In genomic region chr1:21577933-21578332, GRCh38 we compare ENCODE assay signal across 18 cellular contexts.
DNase-seq lines count a peak whose midpoint lies in the region; ATAC-seq lines count a peak whose summit lies in the region.
"Had no signal": no experiment of that assay in that cellular context is flagged by ENCODE, and none has a peak within 500 bp of the region (broad histone marks: within the 10 kb centered on the region; RNA-seq: fewer than 3 reads in every experiment).

No MANE protein-coding gene starts in this region.

- H2AFZ ChIP-seq in mesenchymal stem cell (ENCODE audit: low read depth, low read length) (no peak overlapping the region), neuronal stem cell (ENCODE audit: low read length) (no peak overlapping the region)

- H3K36me3 ChIP-seq in mesenchymal stem cell (ENCODE audit: control insufficient read depth in 1 of 2, insufficient read depth in 2 of 2, low read depth in 1 of 2, low read length in 2 of 2) (no peaks in the 10 kb centered on the region), neuronal stem cell (replicated peaks in 1 of 2; ENCODE audit: control insufficient read depth in 2 of 2, insufficient read depth in 2 of 2, low read length in 2 of 2) (no peaks in the 10 kb centered on the region)
- H3K36me3 ChIP-seq: BLaER1 treated with 17β-estradiol and CSF1 and Interleukin-3, amounts not matched to agents 10 nM and 100 nM; HAP-1 had no signal

- intact Hi-C loops in Right ventricle myocardium inferior (cut with DNase I), result loop anchor here (10.0 kb wide), 1 partner anchor 343 kb away; no protein-coding TSS in a partner anchor
- intact Hi-C loops in left cardiac atrium (cut with DNase I), result loop anchor here (10.0 kb wide), 2 partner anchors 77 to 203 kb away; no protein-coding TSS in a partner anchor

- H4K8ac ChIP-seq in mesenchymal stem cell (ENCODE audit: low read length) (no peak overlapping the region), neuronal stem cell (ENCODE audit: low read depth, low read length) (no peak overlapping the region)

- H3K4me1 ChIP-seq in mesenchymal stem cell (ENCODE audit: control insufficient read depth, insufficient read depth, low read depth, low read length), result peaks cover 19% of the 10 kb centered on the region
- peaks cover 10 to 19% of the 10 kb centered on the region in 2 donors for H3K4me1 ChIP-seq in neuronal stem cell (ENCODE audit: control insufficient read depth in 2 of 2, insufficient read depth in 1 of 2, low read depth in 1 of 2, low read length in 2 of 2)

- peaks cover 0 to 8% of the 10 kb centered on the region in 2 experiments for H3K27me3 ChIP-seq in mesenchymal stem cell (ENCODE audit: control insufficient read depth in 1 of 2, insufficient read depth in 1 of 2, low read length in 2 of 2)
- H3K27me3 ChIP-seq in neuronal stem cell (ENCODE audit: control insufficient read depth in 3 of 3, insufficient read depth in 3 of 3, low read depth in 1 of 3, low read length in 3 of 3), result peaks cover 0 to 8% (median 0%) of the 10 kb centered on the region in 3 experiments

- H3K4me2 ChIP-seq in mesenchymal stem cell (ENCODE audit: low read length, poor library complexity, severe bottlenecking) (no peak overlapping the region), neuronal stem cell (ENCODE audit: insufficient read depth, low read length, poor library complexity, severe bottlenecking) (peak overlapping the region; percentile 3)
- H3K4me2 ChIP-seq: BLaER1 treated with 17β-estradiol and CSF1 and Interleukin-3, amounts not matched to agents 10 nM and 100 nM had no signal

- H3K9me3 ChIP-seq in mesenchymal stem cell (ENCODE audit: control insufficient read depth, low read length), result no peaks in the 10 kb centered on the region
- H3K9me3 ChIP-seq in neuronal stem cell (replicated peaks in 1 of 2; ENCODE audit: control insufficient read depth in 2 of 2, insufficient read depth in 1 of 2, low read depth in 1 of 2, low read length in 2 of 2), result no peaks in the 10 kb centered on the region
- H3K9me3 ChIP-seq: BLaER1 treated with 17β-estradiol and CSF1 and Interleukin-3, amounts not matched to agents 10 nM and 100 nM; HAP-1 had no signal

- 95% methylated on average over 8 of the region's 9 CpGs for WGBS in mesenchymal stem cell
- no CpG with 5 or more reads among the region's 9 CpGs for whole genome bisulfite sequencing in neuronal stem cell (ENCODE audit: extremely low coverage in 2 of 2, insufficient read length in 2 of 2, insufficient replicate concordance in 1 of 2), 2 donors

- H2BK12ac ChIP-seq in mesenchymal stem cell (ENCODE audit: low read length in 2 of 2) (no peak overlapping the region), neuronal stem cell (ENCODE audit: low read length) (peak overlapping the region; percentile 66)

- H2BK5ac ChIP-seq in mesenchymal stem cell (ENCODE audit: low read depth, low read length, poor library complexity, severe bottlenecking), result no peak overlapping the region
- H2BK5ac ChIP-seq in neuronal stem cell (ENCODE audit: low read length), result no peak overlapping the region

- H3K14ac ChIP-seq in mesenchymal stem cell (ENCODE audit: low read length in 2 of 2) (no peak overlapping the region), neuronal stem cell (ENCODE audit: low read length) (no peak overlapping the region)

- H3K27ac ChIP-seq in mesenchymal stem cell (ENCODE audit: low read length, poor library complexity, severe bottlenecking), result no peak overlapping the region
- H3K27ac ChIP-seq in neuronal stem cell (replicated peaks; ENCODE audit: low read length), result no peak overlapping the region
- H3K27ac ChIP-seq: BLaER1 treated with 17β-estradiol and CSF1 and Interleukin-3, amounts not matched to agents 10 nM and 100 nM; HL-60 had no signal

- ATAC-seq in Right ventricle myocardium inferior (no peak), left cardiac atrium (no peak), GM18517 (IDR thresholded peaks at IDR 0.05; ENCODE audit: unreplicated experiment) (no peak)
- ATAC-seq: CD8-positive, alpha-beta T cell; GM12878 had no signal

- H2BK120ac ChIP-seq in mesenchymal stem cell (ENCODE audit: low read depth, low read length), result no peak overlapping the region
- no peak overlapping the region for H2BK120ac ChIP-seq in neuronal stem cell (ENCODE audit: low read depth, low read length)

- H3K9ac ChIP-seq in mesenchymal stem cell (ENCODE audit: low read length), result no peak overlapping the region
- H3K9ac ChIP-seq in neuronal stem cell (ENCODE audit: low read depth, low read length, poor library complexity), result no peak overlapping the region
- H3K9ac ChIP-seq: BLaER1 treated with 17β-estradiol and CSF1 and Interleukin-3, amounts not matched to agents 10 nM and 100 nM had no signal

- peak overlapping the region; percentile 88 for H2AK5ac ChIP-seq in mesenchymal stem cell (ENCODE audit: low read length, severe bottlenecking)
- peak overlapping the region; percentile 66 for H2AK5ac ChIP-seq in neuronal stem cell (ENCODE audit: low read depth, low read length)

- H3K4ac ChIP-seq in mesenchymal stem cell (ENCODE audit: low read depth in 1 of 2, low read length in 2 of 2), result no peak overlapping the region
- no peak overlapping the region for H3K4ac ChIP-seq in neuronal stem cell (ENCODE audit: low read length)

- DNase-seq in Right ventricle myocardium inferior (ENCODE audit: missing footprints), result peak; percentile 37
- DNase-seq in left cardiac atrium, result no peak
- no peak for DNase-seq in mesenchymal stem cell
- DNase-seq in neuronal stem cell (ENCODE audit: low spot score), result no peak
- DNase-seq in T-helper 1 cell, result no peak
- no peak for DNase-seq in AML-193 (lab: John Stamatoyannopoulos, UW)
- DNase-seq in SKM-1 (lab: John Stamatoyannopoulos, UW; ENCODE audit: unreplicated experiment), result no peak
- DNase-seq: 8988T, DMS 273 treated with DMSO at 0.1 percent for 48 hours, DMS53, DND-41, EL had no signal

- H3K4me3 ChIP-seq in mesenchymal stem cell (ENCODE audit: insufficient read depth in 1 of 2, low read depth in 1 of 2, low read length in 2 of 2) (no peak overlapping the region), neuronal stem cell (ENCODE audit: low read length in 2 of 2) (no peak overlapping the region)
- H3K4me3 ChIP-seq: BLaER1 treated with 17β-estradiol and CSF1 and Interleukin-3, amounts not matched to agents 10 nM and 100 nM; GM12878; HAP-1 had no signal

- H3K23ac ChIP-seq in mesenchymal stem cell (ENCODE audit: low read length in 2 of 2) (no peak overlapping the region), neuronal stem cell (ENCODE audit: low read depth, low read length, poor library complexity) (no peak overlapping the region)

- no peak overlapping the region for H4K91ac ChIP-seq in mesenchymal stem cell (ENCODE audit: low read length)
- no peak overlapping the region for H4K91ac ChIP-seq in neuronal stem cell (ENCODE audit: low read depth, low read length, poor library complexity)

- H3K18ac ChIP-seq in mesenchymal stem cell (ENCODE audit: low read depth in 1 of 2, low read length in 2 of 2), result no peak overlapping the region
- peak overlapping the region; percentile 51 for H3K18ac ChIP-seq in neuronal stem cell (ENCODE audit: low read length)

- H2BK15ac ChIP-seq in mesenchymal stem cell (ENCODE audit: low read depth, poor library complexity, severe bottlenecking) (no peak overlapping the region), neuronal stem cell (ENCODE audit: low read length) (no peak overlapping the region)

- H3K79me1 ChIP-seq in mesenchymal stem cell (replicated peaks; ENCODE audit: low read length, poor library complexity, severe bottlenecking), result no peaks in the 10 kb centered on the region
- H3K79me1 ChIP-seq in neuronal stem cell (ENCODE audit: low read depth, low read length), result no peaks in the 10 kb centered on the region
